Comparison of ENCODE assay signal across 24 cellular contexts in genomic region chr22:42866100-42866499, GRCh38.
"Had no signal": no experiment of that assay in that cellular context is flagged by ENCODE, and none has a peak within 500 bp of the region (broad histone marks: within the 10 kb centered on the region; RNA-seq: fewer than 3 reads in every experiment).

No MANE protein-coding gene starts in this region.

- DNase-seq: activated CD4-positive, alpha-beta T cell treated with anti-CD3 and anti-CD28 coated beads for 1 hour; activated CD4-positive, alpha-beta T cell treated with anti-CD3 and anti-CD28 coated beads, Interleukin-2, amount 50 U/mL, for 4 hours; activated CD8-positive, alpha-beta memory T cell treated with anti-CD3 and anti-CD28 coated beads for 24 hours; activated CD8-positive, alpha-beta memory T cell treated with anti-CD3 and anti-CD28 coated beads, Interleukin-2, amount 50 U/mL, for 4 hours; activated naive CD4-positive, alpha-beta T cell; activated T-cell treated with anti-CD3 and anti-CD28 coated beads, Interleukin-2, amount 50 U/mL, for 24 hours; body of pancreas; cortex of kidney; endodermal cell; heart left ventricle; left cardiac atrium; nucleus accumbens; small intestine; stimulated activated CD4-positive, alpha-beta T cell treated with anti-CD3 and anti-CD28 coated beads, Interleukin-15, amount 100 ng/mL, for 24 hours; stimulated activated naive CD4-positive, alpha-beta T cell treated with Interleukin-2 at 50 U/mL for 16 hours; T-helper 9 cell had no signal

- H3K27me3 Mint-ChIP-seq: activated T-cell treated with anti-CD3 and anti-CD28 coated beads, Interleukin-2, amount 50 U/mL, for 24 hours; memory B cell had no signal

- H3K27me3 ChIP-seq: body of pancreas, cardiac muscle cell, heart left ventricle, upper lobe of left lung had no signal

- H3K4me1 Mint-ChIP-seq: endodermal cell had no signal

- FAIRE-seq: islet of Langerhans, small intestine had no signal

- H3K9me3 Mint-ChIP-seq: endodermal cell, nephron had no signal

- H3K27ac Mint-ChIP-seq: activated T-cell treated with anti-CD3 and anti-CD28 coated beads, Interleukin-2, amount 50 U/mL, for 24 hours; activated T-helper 2 cell treated with anti-CD3 and anti-CD28 coated beads, Interferon-gamma antibody, Interleukin-2, Interleukin-4, amounts not matched to agents 10 μg/mL and 5 μg/mL and 100 μg/mL, durations not matched to agents 14 hours and 24 hours and 36 hours; endodermal cell; memory B cell; nephron had no signal

- H3K9me3 ChIP-seq: body of pancreas, heart left ventricle, thoracic aorta, upper lobe of left lung had no signal

- H3K4me3 ChIP-seq: body of pancreas, cardiac muscle cell, heart left ventricle, thoracic aorta, upper lobe of left lung had no signal

- H3K27ac ChIP-seq: cardiac muscle cell, heart left ventricle, thoracic aorta had no signal

- H3K4me3 Mint-ChIP-seq: activated T-cell treated with anti-CD3 and anti-CD28 coated beads, Interleukin-2, amount 50 U/mL, for 24 hours; endodermal cell; memory B cell; nephron had no signal

- ATAC-seq: body of pancreas, heart left ventricle, left cardiac atrium, sciatic nerve had no signal
